Comparison of ENCODE assay signal across 9 cellular contexts in genomic region chr2:15313657-15314056, GRCh38.
DNase-seq lines count a peak whose midpoint lies in the region; ATAC-seq, FAIRE-seq and TF ChIP-seq lines count a peak whose summit lies in the region.
"Had no signal": no experiment of that assay in that cellular context is flagged by ENCODE, and none has a peak within 500 bp of the region (broad histone marks: within the 10 kb centered on the region; RNA-seq: fewer than 3 reads in every experiment).

No MANE protein-coding gene starts in this region.

- no TSS peak for BruUV-seq in MCF 10A (replicated peaks; lab: Mats Ljungman, UMichigan)

- no peak overlapping the region for H3K27ac Mint-ChIP-seq in MCF 10A (ENCODE audit: low read depth, unreplicated experiment)

- H3K9me3 Mint-ChIP-seq in MCF 10A (ENCODE audit: unreplicated experiment): peaks cover 18% of the 10 kb centered on the region

- peaks cover 23% of the 10 kb centered on the region for H3K36me3 Mint-ChIP-seq in MCF 10A (ENCODE audit: insufficient read depth, unreplicated experiment)

- POLR2A ChIA-PET in MCF 10A (lab: Yijun Ruan, JAX): interaction anchor here (0.7 kb wide), 1 partner anchor 73 kb away, joined by 3 read pairs; no protein-coding TSS in a partner anchor

- no peaks in the 10 kb centered on the region for H3K27me3 Mint-ChIP-seq in MCF 10A (ENCODE audit: insufficient read depth, unreplicated experiment)

- no peaks in the 10 kb centered on the region for H3K4me1 Mint-ChIP-seq in MCF 10A (ENCODE audit: insufficient read depth, unreplicated experiment)

- DNase-seq in MCF 10A (ENCODE audit: unreplicated experiment): peak; percentile 41
- DNase-seq in breast epithelium (ENCODE audit: low spot score in 2 of 2): no peak
- peak; percentile 35 for DNase-seq in RKO (ENCODE audit: low spot score)
- DNase-seq in urothelium cell line (ENCODE audit: low spot score): peak; percentile 16
- DNase-seq in NK-92 treated with Interleukin-12 subunit alpha and Interleukin-12 subunit beta, amount 100 ng/mL, for 24 hours (lab: John Stamatoyannopoulos, UW): no peak
- DNase-seq in psoas muscle: no peak
- DNase-seq in omental fat pad (ENCODE audit: low spot score): no peak

- H3K4me1 ChIP-seq in breast epithelium (no peaks in the 10 kb centered on the region), psoas muscle (no peaks in the 10 kb centered on the region)

- CTCF ChIA-PET in MCF 10A (lab: Yijun Ruan, JAX): no interaction called here

- WGBS in psoas muscle, 3 donors: 29 to 64% (median 30%) methylated on average over 1 of the region's 1 CpG

- TF ChIP-seq CTCF in MCF 10A (IDR thresholded peaks at IDR 0.05; ENCODE audit: unreplicated experiment): no peak
- no peak for TF ChIP-seq CTCF in breast epithelium (IDR thresholded peaks at IDR 0.05)
- no peak for TF ChIP-seq CTCF in psoas muscle (IDR thresholded peaks at IDR 0.05)
- no peak for TF ChIP-seq CTCF in omental fat pad (IDR thresholded peaks at IDR 0.05)

- intact Hi-C loops in MCF 10A (cut with micrococcal nuclease) (no loop called here), breast epithelium (cut with DNase I; ENCODE audit: low total_unique reads) (no loop called here), psoas muscle (cut with DNase I) (no loop called here)

- no peaks in the 10 kb centered on the region for H3K27me3 ChIP-seq in breast epithelium
- no peaks in the 10 kb centered on the region for H3K27me3 ChIP-seq in psoas muscle (ENCODE audit: insufficient read depth in 3 of 3, low read length in 2 of 3)

- no peak overlapping the region for H3K4me3 ChIP-seq in breast epithelium
- H3K4me3 ChIP-seq in psoas muscle: no peak overlapping the region
- H3K4me3 ChIP-seq: skin epidermis had no signal

- H3K36me3 ChIP-seq in breast epithelium (no peaks in the 10 kb centered on the region), psoas muscle (ENCODE audit: insufficient read depth in 1 of 2, low read depth in 1 of 2) (no peaks in the 10 kb centered on the region)

- no peak overlapping the region for H3K27ac ChIP-seq in breast epithelium
- no peak overlapping the region for H3K27ac ChIP-seq in psoas muscle
- H3K27ac ChIP-seq: skin epidermis had no signal

- no peak overlapping the region for H3K4me3 Mint-ChIP-seq in MCF 10A (ENCODE audit: unreplicated experiment)

- ATAC-seq in HG02970 (IDR thresholded peaks at IDR 0.05; ENCODE audit: low FRiP score, unreplicated experiment) (peak; percentile 77), psoas muscle (no peak), omental fat pad (ENCODE audit: low FRiP score) (no peak)

- H3K9me3 ChIP-seq in breast epithelium (no peaks in the 10 kb centered on the region), psoas muscle (no peaks in the 10 kb centered on the region)

- TF ChIP-seq POLR2A in breast epithelium (IDR thresholded peaks at IDR 0.05): no peak

- no peak for FAIRE-seq in urothelium cell line (lab: Jason Lieb, UNC)

Comparison
In these comparisons a context has a peak if more than half of its experiments do, and no peak if none do; other contexts are left out.
1. DNase-seq: peak in MCF 10A (single experiment), RKO (single experiment) and urothelium cell line (single experiment); none in breast epithelium (0 of 2), NK-92 treated with Interleukin-12 subunit alpha and Interleukin-12 subunit beta, amount 100 ng/mL, for 24 hours (single experiment), psoas muscle (0 of 2) and omental fat pad (single experiment).